Comparison of ENCODE assay signal across 17 cellular contexts in the genomic region with DNA sequence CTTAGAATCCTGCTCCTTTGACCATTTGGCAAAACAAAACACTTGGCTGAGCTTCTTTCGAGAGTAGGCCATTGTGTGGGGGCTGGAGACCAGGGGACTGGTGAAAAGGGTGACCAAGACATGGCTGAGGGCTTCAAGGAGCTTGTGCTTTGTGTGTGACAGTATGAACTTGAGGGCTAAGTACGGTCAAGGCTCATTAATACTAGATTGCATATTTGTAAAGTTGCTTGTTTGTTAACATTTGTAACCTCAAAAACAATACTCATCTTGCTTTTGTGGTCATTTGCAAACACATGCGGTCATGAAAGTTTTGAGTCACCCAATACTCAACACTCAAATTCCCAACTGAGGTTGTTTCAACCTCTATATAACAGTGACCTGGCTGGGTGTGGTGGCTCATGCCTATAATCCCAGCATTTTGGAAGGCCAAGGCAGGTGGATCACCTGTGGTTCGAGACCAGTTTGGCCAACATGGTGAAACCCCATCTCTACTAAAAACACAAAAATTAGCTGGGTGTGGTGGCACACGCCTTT. TPM values are rescaled to one million over a fixed set of nuclear protein-coding genes. Genes with fewer than 3 reads are reported as not detected.
DNase-seq lines count a peak whose midpoint lies in the region; ATAC-seq, FAIRE-seq and TF ChIP-seq lines count a peak whose summit lies in the region.
"Had no signal": no experiment of that assay in that cellular context is flagged by ENCODE, and none has a peak within 500 bp of the region (broad histone marks: within the 10 kb centered on the region; RNA-seq: fewer than 3 reads in every experiment).

No MANE protein-coding gene starts in this region.

- TF ChIP-seq CTCF in GM12878 (IDR thresholded peaks at IDR 0.05 in 2 of 3, conservative IDR thresholded peaks at IDR 0.05 in 1 of 3; ENCODE audit: control insufficient read depth in 2 of 3, extremely low read depth in 1 of 3, insufficient read depth in 1 of 3, low read depth in 3 of 3, low read length in 3 of 3), result no peak

- H3K36me3 ChIP-seq in GM12878 (ENCODE audit: control insufficient read depth in 2 of 2, insufficient read depth in 2 of 2, low read length in 1 of 2), result peaks cover 8 to 43% of the 10 kb centered on the region in 2 experiments

- no peaks in the 10 kb centered on the region for H3K27me3 ChIP-seq in GM12878 (replicated peaks in 1 of 2; ENCODE audit: control insufficient read depth in 2 of 2, insufficient read depth in 2 of 2, low read length in 1 of 2)
- H3K27me3 ChIP-seq: BE2C had no signal

- WGBS in GM12878 (ENCODE audit: insufficient coverage, insufficient replicate concordance, low lambda C conversion rate, missing lambda C conversion rate), result 85% methylated on average over 5 of the region's 5 CpGs

- FAIRE-seq in GM12878 (lab: Jason Lieb, UNC) (no peak), GM12891 (lab: Jason Lieb, UNC) (no peak)
- FAIRE-seq: D721Med, G401.6, H1 had no signal

- H3K4me1 ChIP-seq in GM12878 (ENCODE audit: control insufficient read depth, insufficient read depth, low read length), result no peaks in the 10 kb centered on the region
- H3K4me1 ChIP-seq: BE2C had no signal

- H3K9ac ChIP-seq in GM12878 (ENCODE audit: control insufficient read depth, insufficient read depth, low read length), result no peak overlapping the region

- no peaks in the 10 kb centered on the region for H3K79me2 ChIP-seq in GM12878 (ENCODE audit: control insufficient read depth, insufficient read depth, low read length)

- no peak overlapping the region for H3K4me2 ChIP-seq in GM12878 (ENCODE audit: control insufficient read depth, insufficient read depth)

- H3K4me3 ChIP-seq in GM12878, result no peak overlapping the region

- DNase-seq in ELR (ENCODE audit: low read depth) (peak; percentile 40), LHCN-M2 (ENCODE audit: low read depth) (peak; percentile 21), GM12878 (ENCODE audit: low read depth, low spot score) (no peak), islet precursor cell (peak; percentile 24), NCI-H146 (lab: John Stamatoyannopoulos, UW) (no peak), GM12891 (ENCODE audit: insufficient read length, low spot score) (no peak), D341Med (ENCODE audit: low spot score) (no peak)
- DNase-seq: BE2C; C1 segment of cervical spinal cord; CD4-positive, CD25-positive, alpha-beta regulatory T cell; CD8-positive, alpha-beta memory T cell; COR-L47; H9; KG1 had no signal

- SMC1A ChIA-PET in GM12878 (lab: Charles Lee; ENCODE audit: uncharacterized antibody, unreplicated experiment), result no interaction called here

- TF ChIP-seq POLR2A in GM12878 (IDR thresholded peaks at IDR 0.05; ENCODE audit: low read depth, low read length) (no peak), GM12891 (IDR thresholded peaks at IDR 0.05; ENCODE audit: low read depth, low read length) (no peak)

- H4K20me1 ChIP-seq in GM12878 (ENCODE audit: control insufficient read depth, insufficient read depth), result no peaks in the 10 kb centered on the region

- H3K27ac ChIP-seq in GM12878 (ENCODE audit: control insufficient read depth, insufficient read depth), result no peak overlapping the region

- no peak overlapping the region for H2AFZ ChIP-seq in GM12878 (ENCODE audit: control insufficient read depth, low read depth, low read length)

- RAD21 ChIA-PET in GM12878 (lab: Charles Lee; ENCODE audit: unreplicated experiment), result no interaction called here

- intact Hi-C loops in GM12878 (cut with micrococcal nuclease; ENCODE audit: unreplicated experiment), result no loop called here

- no TSS peak for BruUV-seq in GM12878 (replicated peaks; lab: Mats Ljungman, UMichigan)

- no peaks in the 10 kb centered on the region for H3K9me3 ChIP-seq in GM12878 (replicated peaks; ENCODE audit: control insufficient read depth, insufficient read depth, low read length)
- H3K9me3 ChIP-seq: BE2C had no signal

- no peak for ATAC-seq in GM12878

- POLR2A ChIA-PET in GM12878 (lab: Charles Lee), result interaction anchor here (0.7 kb wide), 1 partner anchor 33 kb away, joined by 4 read pairs; no protein-coding TSS in a partner anchor

- no peak for TF ChIP-seq RAD21 in GM12878 (IDR thresholded peaks at IDR 0.05; ENCODE audit: insufficient read depth, low read depth, low read length)

- TF ChIP-seq EP300 in GM12878 (IDR thresholded peaks at IDR 0.05; ENCODE audit: borderline replicate concordance in 1 of 2, control insufficient read depth in 1 of 2, low read depth in 2 of 2, low read length in 2 of 2), result no peak

- in situ Hi-C loops in GM12878 (cut with MboI), result no loop called here

- CTCF ChIA-PET in GM12878 (lab: Yijun Ruan, JAX), result interaction anchor here (0.5 to 0.6 kb wide), 2 partner anchors 70 to 349 kb away, joined by 3 read pairs; no protein-coding TSS in a partner anchor

TF ChIP-seq in GM12878, 131 proteins besides CTCF, POLR2A, EP300 and RAD21 (continues in another document):
- no peak for TF ChIP-seq POU2F2 (IDR thresholded peaks at IDR 0.05; ENCODE audit: borderline replicate concordance, low read depth, low read length)
- TF ChIP-seq BACH1 (IDR thresholded peaks at IDR 0.05; ENCODE audit: borderline replicate concordance), result no peak
- TF ChIP-seq, protein P1, sequence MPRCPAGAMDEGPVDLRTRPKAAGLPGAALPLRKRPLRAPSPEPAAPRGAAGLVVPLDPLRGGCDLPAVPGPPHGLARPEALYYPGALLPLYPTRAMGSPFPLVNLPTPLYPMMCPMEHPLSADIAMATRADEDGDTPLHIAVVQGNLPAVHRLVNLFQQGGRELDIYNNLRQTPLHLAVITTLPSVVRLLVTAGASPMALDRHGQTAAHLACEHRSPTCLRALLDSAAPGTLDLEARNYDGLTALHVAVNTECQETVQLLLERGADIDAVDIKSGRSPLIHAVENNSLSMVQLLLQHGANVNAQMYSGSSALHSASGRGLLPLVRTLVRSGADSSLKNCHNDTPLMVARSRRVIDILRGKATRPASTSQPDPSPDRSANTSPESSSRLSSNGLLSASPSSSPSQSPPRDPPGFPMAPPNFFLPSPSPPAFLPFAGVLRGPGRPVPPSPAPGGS (IDR thresholded peaks at IDR 0.05; ENCODE audit: borderline replicate concordance, insufficient read depth, low read depth, low read length, poor library complexity, severe bottlenecking), result peak; percentile 52

TF ChIP-seq in GM12891, 5 proteins besides CTCF, POLR2A, EP300 and RAD21:
- TF ChIP-seq TAF1 (IDR thresholded peaks at IDR 0.05; ENCODE audit: low read depth, low read length), result no peak
- TF ChIP-seq PAX5 (IDR thresholded peaks at IDR 0.05; ENCODE audit: insufficient read depth, low read length, severe bottlenecking), result no peak
- no peak for TF ChIP-seq POLR2AphosphoS5 (IDR thresholded peaks at IDR 0.05; ENCODE audit: low read depth, low read length)
- TF ChIP-seq POU2F2 (IDR thresholded peaks at IDR 0.05; ENCODE audit: low read depth, low read length), result no peak
- no peak for TF ChIP-seq SPI1 (IDR thresholded peaks at IDR 0.05; ENCODE audit: low read depth, low read length)

RNA-seq across cellular contexts. Expression of a gene that starts 42.5 kb away (rescaled TPM):
- 13.0 and 18.5 TPM in 2 replicates for total RNA-seq in LHCN-M2 (2014; rRNA removed)
- polyA plus RNA-seq in LHCN-M2 (2012), result 7.8 TPM
- total RNA-seq in GM12878 (2013; cell fraction: nucleolus; rRNA removed), result 114 and 119 TPM in 2 replicates
- 12.5 and 16.4 TPM in 2 replicates for total RNA-seq in GM12878 (2014; rRNA removed)
- total RNA-seq in GM12878 (2014; rRNA removed; fragmentation: Illumina TruSeq; extraction: Trizol), result 12.4 and 12.6 TPM in 2 replicates
- total RNA-seq in GM12878 (2021), result 22.1 and 25.6 TPM in 2 replicates
- polyA plus RNA-seq in GM12878 (2011; ENCODE audit: low read depth), result 26.7 TPM
- polyA plus RNA-seq in GM12878 (2011; rRNA removed), result 19.0 and 25.4 TPM in 2 replicates
- 16.3 and 16.7 TPM in 2 replicates for polyA plus RNA-seq in GM12878 (2011; cell fraction: cytosol; rRNA removed)
- 47.5 and 48.7 TPM in 2 replicates for polyA plus RNA-seq in GM12878 (2011; cell fraction: nucleus; rRNA removed)
- polyA plus RNA-seq in GM12878 (2012), result 7.2 and 7.5 TPM in 2 replicates
- polyA plus RNA-seq in GM12878 (2014; fragmentation: Illumina TruSeq; extraction: Trizol), result 11.6 and 15.1 TPM in 2 replicates
- 1 to 10 TPM in 1 of 2 experiments, under 1 TPM in 1; 1.00 to 1.2 TPM for polyA plus RNA-seq in GM12878 (2014; fragmentation: Nextera tagmentation; extraction: Ambion mirVana)
- 11.4 and 11.7 TPM in 2 replicates for polyA plus RNA-seq in GM12878 (2014; rRNA removed)
- 1 to 10 TPM; 7.8 to 8.2 TPM for polyA plus RNA-seq in GM12878 (2016; fragmentation: Nextera tagmentation; extraction: Ambion mirVana)
- polyA minus RNA-seq in GM12878 (2011; rRNA and poly(A)+ RNA removed), result 55.7 and 60.6 TPM in 2 replicates
- polyA minus RNA-seq in GM12878 (2011; cell fraction: cytosol; rRNA and poly(A)+ RNA removed), result 11.6 and 13.6 TPM in 2 replicates
- 55.5 and 76.6 TPM in 2 replicates for polyA minus RNA-seq in GM12878 (2011; cell fraction: nucleus; rRNA and poly(A)+ RNA removed)
- 8.2 TPM for polyA plus RNA-seq in GM12891 (2012; ENCODE audit: low read depth, missing spikeins)

RNA-seq across cellular contexts. Expression of a gene that starts 45.7 kb away (rescaled TPM):
- total RNA-seq in LHCN-M2 (2014; rRNA removed) (10.4 and 14.5 TPM in 2 replicates), GM12878 (2014; rRNA removed) (18.2 and 27.0 TPM in 2 replicates), GM12878 (2014; rRNA removed; fragmentation: Illumina TruSeq; extraction: Trizol) (23.3 and 23.4 TPM in 2 replicates), GM12878 (2021) (17.3 and 25.2 TPM in 2 replicates)
- polyA plus RNA-seq in LHCN-M2 (2012), result 5.7 TPM
- total RNA-seq in GM12878 (2013; cell fraction: nucleolus; rRNA removed), result 510 and 519 TPM in 2 replicates
- polyA plus RNA-seq in GM12878 (2011; ENCODE audit: low read depth), result 15.2 TPM
- polyA plus RNA-seq in GM12878 (2011; rRNA removed) (26.8 and 37.6 TPM in 2 replicates), GM12878 (2014; fragmentation: Illumina TruSeq; extraction: Trizol) (13.7 and 18.8 TPM in 2 replicates), GM12878 (2014; fragmentation: Nextera tagmentation; extraction: Ambion mirVana) (10 to 100 TPM; 16.3 to 19.3 TPM), GM12878 (2014; rRNA removed) (9.4 and 9.8 TPM in 2 replicates), GM12878 (2016; fragmentation: Nextera tagmentation; extraction: Ambion mirVana) (10 to 100 TPM; 26.0 to 26.7 TPM)
- 11.8 and 20.1 TPM in 2 replicates for polyA plus RNA-seq in GM12878 (2011; cell fraction: cytosol; rRNA removed)
- polyA plus RNA-seq in GM12878 (2011; cell fraction: nucleus; rRNA removed), result 18.6 and 26.0 TPM in 2 replicates
- 12.2 and 12.4 TPM in 2 replicates for polyA plus RNA-seq in GM12878 (2012)
- 78.6 and 83.3 TPM in 2 replicates for polyA minus RNA-seq in GM12878 (2011; rRNA and poly(A)+ RNA removed)
- polyA minus RNA-seq in GM12878 (2011; cell fraction: cytosol; rRNA and poly(A)+ RNA removed), result 7.1 and 7.7 TPM in 2 replicates
- 117 and 123 TPM in 2 replicates for polyA minus RNA-seq in GM12878 (2011; cell fraction: nucleus; rRNA and poly(A)+ RNA removed)
- 13.5 TPM for polyA plus RNA-seq in GM12891 (2012; ENCODE audit: low read depth, missing spikeins)

Comparison
In these comparisons a context has a peak if more than half of its experiments do, and no peak if none do; other contexts are left out.
1. DNase-seq: peak in ELR (single experiment), LHCN-M2 (single experiment) and islet precursor cell (single experiment); none in GM12878 (single experiment), NCI-H146 (single experiment), GM12891 (single experiment) and D341Med (single experiment).